ENCODE assay signal across 9 cellular contexts in the genomic region with DNA sequence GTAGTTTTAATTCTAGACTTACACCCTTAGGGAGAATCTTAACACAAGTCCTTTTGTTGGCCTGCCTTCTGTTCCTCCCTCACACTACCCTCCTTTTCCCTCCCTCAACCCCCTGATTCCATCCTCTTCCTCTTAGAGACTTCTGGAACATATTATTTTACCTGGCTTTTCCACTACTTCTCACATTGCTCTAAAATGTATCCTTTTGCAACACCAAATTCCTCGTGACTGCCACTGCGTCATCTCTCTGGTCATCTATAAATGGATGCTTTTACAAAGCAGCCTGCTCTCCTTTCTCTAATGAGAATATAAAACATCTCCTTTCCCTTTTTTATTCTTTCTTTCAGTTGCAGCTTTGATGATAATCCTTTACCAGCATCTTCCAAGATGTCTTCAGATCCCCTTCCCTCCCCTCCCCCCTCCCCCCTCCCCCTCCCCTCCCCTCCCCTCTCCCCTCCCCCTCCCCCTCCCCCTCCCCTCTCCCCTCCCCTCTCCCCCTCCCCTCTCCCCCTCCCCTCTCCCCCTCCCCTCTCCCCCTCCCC.
DNase-seq lines count a peak whose midpoint lies in the region; ATAC-seq and TF ChIP-seq lines count a peak whose summit lies in the region.
"Had no signal": no experiment of that assay in that cellular context is flagged by ENCODE, and none has a peak within 500 bp of the region (broad histone marks: within the 10 kb centered on the region; RNA-seq: fewer than 3 reads in every experiment).

No MANE protein-coding gene starts in this region.

- no TSS peak for BruUV-seq in Calu3 (replicated peaks; lab: Mats Ljungman, UMichigan)
- no TSS peak for BruUV-seq in IMR-90 (replicated peaks; lab: Mats Ljungman, UMichigan)
- BruUV-seq in mammary epithelial cell (replicated peaks; lab: Mats Ljungman, UMichigan): no TSS peak

- H3K27me3 Mint-ChIP-seq in Calu3 (ENCODE audit: unreplicated experiment): no peaks in the 10 kb centered on the region

- no peak overlapping the region for H3K4me3 ChIP-seq in IMR-90 (ENCODE audit: insufficient read depth, low read depth, low read length)
- no peak overlapping the region for H3K4me3 ChIP-seq in mammary epithelial cell (replicated peaks in 1 of 3; ENCODE audit: insufficient read depth in 1 of 3, low read depth in 2 of 3, low read length in 3 of 3)
- no peak overlapping the region for H3K4me3 ChIP-seq in osteoblast (ENCODE audit: insufficient read depth, low read length)

- TF ChIP-seq CTCF in Calu3 (IDR thresholded peaks at IDR 0.05; ENCODE audit: unreplicated experiment) (no peak), IMR-90 (conservative IDR thresholded peaks at IDR 0.05; ENCODE audit: low read depth, low read length) (no peak), mammary epithelial cell (conservative IDR thresholded peaks at IDR 0.05 in 1 of 2, IDR thresholded peaks at IDR 0.05 in 1 of 2; ENCODE audit: extremely low read depth in 1 of 2, insufficient read depth in 1 of 2, low read depth in 1 of 2, low read length in 2 of 2) (no peak), osteoblast (IDR thresholded peaks at IDR 0.05; ENCODE audit: extremely low read depth, low read depth, low read length) (no peak)

- CTCF ChIA-PET in Calu3 (lab: Charles Lee): no interaction called here
- CTCF ChIA-PET in IMR-90 (lab: Yijun Ruan, JAX): interaction anchor here (0.6 kb wide), 1 partner anchor 68 kb away, joined by 3 read pairs; no protein-coding TSS in a partner anchor
- CTCF ChIA-PET in mammary epithelial cell (lab: Charles Lee; ENCODE audit: low non-redundant PET): no interaction called here

- H3K4me3 Mint-ChIP-seq in Calu3 (ENCODE audit: low read depth, unreplicated experiment): peak overlapping the region; percentile 10

- H4K20me1 ChIP-seq in IMR-90 (ENCODE audit: insufficient read depth, low read length) (no peaks in the 10 kb centered on the region), mammary epithelial cell (ENCODE audit: insufficient read depth, low read length) (no peaks in the 10 kb centered on the region), osteoblast (ENCODE audit: insufficient read depth, low read length) (no peaks in the 10 kb centered on the region)

- peak overlapping the region; percentile 2; the same call in 1 of the 2 replicates for H3K18ac ChIP-seq in IMR-90 (ENCODE audit: low read depth, low read length)

- peak overlapping the region; percentile 42; the same call in 1 of the 2 replicates for H3K14ac ChIP-seq in IMR-90 (replicated peaks; ENCODE audit: low read depth, low read length)

- no peak overlapping the region for H2BK15ac ChIP-seq in IMR-90 (ENCODE audit: low read depth, low read length)

- H4K5ac ChIP-seq in IMR-90 (ENCODE audit: low read depth, low read length): no peak overlapping the region

- H3K4ac ChIP-seq in IMR-90 (ENCODE audit: low read depth, low read length): 0 out of 2 replicates have a peak overlapping the region, but pooled peaks have one; percentile 52

- intact Hi-C loops in Calu3 (cut with micrococcal nuclease; ENCODE audit: unreplicated experiment) (no loop called here), IMR-90 (cut with micrococcal nuclease) (no loop called here), mammary epithelial cell (cut with micrococcal nuclease) (no loop called here)

- H3K36me3 Mint-ChIP-seq in Calu3 (ENCODE audit: insufficient read depth, unreplicated experiment): peaks cover 14% of the 10 kb centered on the region

- H3K27ac Mint-ChIP-seq in Calu3 (ENCODE audit: unreplicated experiment): peak overlapping the region; percentile 79

- peaks cover 3% of the 10 kb centered on the region; the same call in 1 of the 2 replicates for H3K4me1 ChIP-seq in IMR-90 (ENCODE audit: control insufficient read depth, insufficient read depth, low read length)
- H3K4me1 ChIP-seq in mammary epithelial cell (ENCODE audit: insufficient read depth, low read length): peaks cover 13% of the 10 kb centered on the region
- H3K4me1 ChIP-seq in osteoblast (ENCODE audit: insufficient read depth, low read length): peaks cover 18% of the 10 kb centered on the region

- H3K9ac ChIP-seq in IMR-90 (ENCODE audit: low read depth, low read length) (no peak overlapping the region; the same call in 1 of the 2 replicates), mammary epithelial cell (ENCODE audit: insufficient read depth, low read length) (no peak overlapping the region)

- POLR2A ChIA-PET in IMR-90 (lab: Charles Lee; ENCODE audit: unreplicated experiment): no interaction called here

- peak overlapping the region; percentile 65; the same call in 1 of the 2 replicates for H2BK20ac ChIP-seq in IMR-90 (ENCODE audit: low read depth, low read length)

- H2AFZ ChIP-seq in IMR-90 (replicated peaks; ENCODE audit: low read length, poor library complexity): no peak overlapping the region
- no peak overlapping the region for H2AFZ ChIP-seq in mammary epithelial cell (ENCODE audit: low read depth, low read length)
- peak overlapping the region; percentile 42 for H2AFZ ChIP-seq in osteoblast (ENCODE audit: low read length)

- H3K36me3 ChIP-seq in IMR-90 (ENCODE audit: control insufficient read depth, insufficient read depth, low read length) (no peaks in the 10 kb centered on the region), mammary epithelial cell (ENCODE audit: insufficient read depth, low read length) (peaks cover 2% of the 10 kb centered on the region), osteoblast (ENCODE audit: insufficient read depth, low read length) (no peaks in the 10 kb centered on the region)

- H3K9me3 Mint-ChIP-seq in Calu3 (ENCODE audit: low read depth, unreplicated experiment): no peaks in the 10 kb centered on the region

- H4K8ac ChIP-seq in IMR-90 (ENCODE audit: low read depth in 2 of 2, low read length in 2 of 2): peak overlapping the region in 1 of 2 experiments; percentile 36; a peak in 1 of 4 replicates

- H2BK120ac ChIP-seq in IMR-90 (ENCODE audit: low read depth, low read length): peak overlapping the region; percentile 53; the same call in 1 of the 2 replicates

- no peak overlapping the region for H4K91ac ChIP-seq in IMR-90 (ENCODE audit: insufficient read depth, low read depth, low read length)

- DNase-seq in Calu3 (no peak), IMR-90 (peak; percentile 35), mammary epithelial cell (no peak), osteoblast (ENCODE audit: insufficient read length, low spot score, missing footprints) (no peak), SIG-M5 (lab: John Stamatoyannopoulos, UW) (no peak), iPS-NIHi11 (ENCODE audit: low spot score) (no peak), HPDE6-E6E7 (ENCODE audit: extremely low spot score) (no peak)
- no peak for DNase-seq in NK-92 treated with Interleukin-12 subunit alpha and Interleukin-12 subunit beta, amount 100 ng/mL, for 24 hours (lab: John Stamatoyannopoulos, UW)
- DNase-seq: dermis blood vessel endothelial cell had no signal

- peak overlapping the region; percentile 59 for H2BK5ac ChIP-seq in IMR-90 (ENCODE audit: low read depth, low read length, poor library complexity, severe bottlenecking)

- H3K23ac ChIP-seq in IMR-90 (ENCODE audit: low read depth, low read length): peak overlapping the region; percentile 43; the same call in 1 of the 2 replicates

- no peak overlapping the region; the same call in 1 of the 2 replicates for H3K56ac ChIP-seq in IMR-90 (ENCODE audit: extremely low read depth, insufficient read depth, low read length)

- peak overlapping the region; percentile 38; the same call in 1 of the 2 replicates for H3K27ac ChIP-seq in IMR-90 (ENCODE audit: insufficient read depth, low read length)
- peak overlapping the region; percentile 62 for H3K27ac ChIP-seq in mammary epithelial cell (ENCODE audit: insufficient read depth, low read depth, low read length)
- peak overlapping the region; percentile 80 for H3K27ac ChIP-seq in osteoblast (ENCODE audit: low read depth, low read length)

- H3K27me3 ChIP-seq in IMR-90 (ENCODE audit: control insufficient read depth, insufficient read depth, low read length) (no peaks in the 10 kb centered on the region), mammary epithelial cell (ENCODE audit: insufficient read depth, low read length) (no peaks in the 10 kb centered on the region), osteoblast (ENCODE audit: insufficient read depth, low read length) (no peaks in the 10 kb centered on the region)

- peaks cover 33 to 51% of the 10 kb centered on the region in 2 experiments for H3K79me1 ChIP-seq in IMR-90 (ENCODE audit: low read depth in 1 of 2, low read length in 2 of 2)

- no peaks in the 10 kb centered on the region for H3K9me3 ChIP-seq in IMR-90 (ENCODE audit: control insufficient read depth, insufficient read depth, low read length)
- H3K9me3 ChIP-seq in mammary epithelial cell (replicated peaks; ENCODE audit: insufficient read depth, low read length): no peaks in the 10 kb centered on the region
- no peaks in the 10 kb centered on the region for H3K9me3 ChIP-seq in osteoblast (ENCODE audit: low read depth, low read length)

- in situ Hi-C loops in IMR-90 (cut with MboI; ENCODE audit: low sequenced_read_pairs): loop anchor here (10.0 kb wide), 1 partner anchor 64 kb away; no protein-coding TSS in a partner anchor
- in situ Hi-C loops in mammary epithelial cell (cut with MboI; ENCODE audit: low sequenced_read_pairs in 2 of 2): no loop called here

- H3K79me2 ChIP-seq in mammary epithelial cell (ENCODE audit: insufficient read depth, low read length) (peaks cover 61% of the 10 kb centered on the region), osteoblast (ENCODE audit: insufficient read depth, low read length) (peaks cover 28% of the 10 kb centered on the region)

- peaks cover 26% of the 10 kb centered on the region for H3K4me1 Mint-ChIP-seq in Calu3 (ENCODE audit: low read depth, unreplicated experiment)

- no peak overlapping the region for H2AK9ac ChIP-seq in IMR-90 (replicated peaks; ENCODE audit: low read depth, low read length, poor library complexity)

- TF ChIP-seq POLR2A in IMR-90 (IDR thresholded peaks at IDR 0.05; ENCODE audit: low read depth, low read length): no peak

- peaks cover 5% of the 10 kb centered on the region for H3K9me1 ChIP-seq in IMR-90 (ENCODE audit: insufficient read depth, low read length)

- 84% methylated on average over 2 of the region's 2 CpGs; no CpG with 5 or more reads in 1 of the 2 experiments for WGBS in IMR-90 (ENCODE audit: extremely low coverage in 2 of 2, insufficient read length in 1 of 2), 2 experiments
- 33% methylated on average over 2 of the region's 2 CpGs for WGBS in mammary epithelial cell (ENCODE audit: low coverage, missing lambda C conversion rate)

- H3K4me2 ChIP-seq in IMR-90 (ENCODE audit: low read depth, low read length) (peak overlapping the region; percentile 31; the same call in 1 of the 2 replicates), mammary epithelial cell (ENCODE audit: insufficient read depth, low read depth, low read length) (no peak overlapping the region), osteoblast (ENCODE audit: insufficient read depth, low read length) (peak overlapping the region; percentile 69)

- peak overlapping the region; percentile 88 for H2AK5ac ChIP-seq in IMR-90 (ENCODE audit: low read depth, low read length)

- no peak for TF ChIP-seq RAD21 in IMR-90 (IDR thresholded peaks at IDR 0.05; ENCODE audit: low read length)

- ATAC-seq in IMR-90 (ENCODE audit: low read depth): no peak; the same call in 1 of the 2 replicates

- dilution Hi-C loops in IMR-90 (cut with HindIII; ENCODE audit: low sequenced_read_pairs, unreplicated experiment) (no loop called here), mammary epithelial cell (cut with HindIII; ENCODE audit: low sequenced_read_pairs) (no loop called here)
